ENCODE assay signal across 8 cellular contexts in genomic region chr18:49723648-49724180, GRCh38.
DNase-seq lines count a peak whose midpoint lies in the region; ATAC-seq, FAIRE-seq and TF ChIP-seq lines count a peak whose summit lies in the region.
"Had no signal": no experiment of that assay in that cellular context is flagged by ENCODE, and none has a peak within 500 bp of the region (broad histone marks: within the 10 kb centered on the region; RNA-seq: fewer than 3 reads in every experiment).

No MANE protein-coding gene starts in this region.

- H3K4me2 ChIP-seq in IMR-90 (ENCODE audit: low read depth, low read length), result peak overlapping the region; percentile 73

- H3K4me1 ChIP-seq in IMR-90 (ENCODE audit: control insufficient read depth, insufficient read depth, low read length), result peaks cover 10% of the 10 kb centered on the region
- H3K4me1 ChIP-seq in small intestine (ENCODE audit: control insufficient read depth in 2 of 2, insufficient read depth in 1 of 2, low read depth in 1 of 2, low read length in 1 of 2), result peaks cover 2 to 18% of the 10 kb centered on the region in 2 donors

- no peak for FAIRE-seq in small intestine (lab: Jason Lieb, UNC)

- TF ChIP-seq CTCF in IMR-90 (conservative IDR thresholded peaks at IDR 0.05; ENCODE audit: low read depth, low read length), result no peak

- H3K9me3 ChIP-seq in IMR-90 (ENCODE audit: control insufficient read depth, insufficient read depth, low read length) (no peaks in the 10 kb centered on the region), small intestine (ENCODE audit: control insufficient read depth, low read depth) (no peaks in the 10 kb centered on the region)

- H3K27ac ChIP-seq in IMR-90 (ENCODE audit: insufficient read depth, low read length), result no peak overlapping the region
- H3K27ac ChIP-seq in small intestine (ENCODE audit: low read depth in 1 of 2, low read length in 1 of 2), result peak overlapping the region in 1 of 2 donors; percentile 88

- intact Hi-C loops in IMR-90 (cut with micrococcal nuclease) (no loop called here), sciatic nerve (cut with DNase I) (no loop called here)

- H3K27me3 Mint-ChIP-seq in central memory CD8-positive, alpha-beta T cell, result peaks cover 24% of the 10 kb centered on the region

- no peak overlapping the region for H3K4ac ChIP-seq in IMR-90 (ENCODE audit: low read depth, low read length)

- no peak overlapping the region for H4K91ac ChIP-seq in IMR-90 (ENCODE audit: insufficient read depth, low read depth, low read length)

- dilution Hi-C loops in IMR-90 (cut with HindIII; ENCODE audit: low sequenced_read_pairs, unreplicated experiment), result no loop called here

- peak overlapping the region; percentile 51 for H3K4me3 Mint-ChIP-seq in central memory CD8-positive, alpha-beta T cell

- peak overlapping the region; percentile 84 for H3K27ac Mint-ChIP-seq in central memory CD8-positive, alpha-beta T cell (ENCODE audit: low read depth)

- no peak overlapping the region for H3K56ac ChIP-seq in IMR-90 (ENCODE audit: extremely low read depth, insufficient read depth, low read length)

- no peaks in the 10 kb centered on the region for H4K20me1 ChIP-seq in IMR-90 (ENCODE audit: insufficient read depth, low read length)

- no peak overlapping the region for H3K18ac ChIP-seq in IMR-90 (ENCODE audit: low read depth, low read length)

- TF ChIP-seq POLR2A in IMR-90 (IDR thresholded peaks at IDR 0.05; ENCODE audit: low read depth, low read length), result no peak

- H3K27me3 ChIP-seq in IMR-90 (ENCODE audit: control insufficient read depth, insufficient read depth, low read length), result peaks cover 2% of the 10 kb centered on the region; the same call in 1 of the 2 replicates
- no peaks in the 10 kb centered on the region for H3K27me3 ChIP-seq in small intestine (ENCODE audit: control insufficient read depth in 2 of 2, insufficient read depth in 2 of 2, low read length in 2 of 2)

- no peak overlapping the region for H3K9ac ChIP-seq in IMR-90 (ENCODE audit: low read depth, low read length)

- H2AFZ ChIP-seq in IMR-90 (replicated peaks; ENCODE audit: low read length, poor library complexity), result peak overlapping the region; percentile 76

- H2BK20ac ChIP-seq in IMR-90 (ENCODE audit: low read depth, low read length), result 0 out of 2 replicates have a peak overlapping the region, but pooled peaks have one; percentile 2

- DNase-seq in IMR-90 (peak; percentile 51), small intestine (peak; percentile 59), GDM1 (lab: John Stamatoyannopoulos, UW) (no peak), HCEC 1CT (no peak), sciatic nerve (ENCODE audit: low spot score) (no peak)
- DNase-seq in central memory CD8-positive, alpha-beta T cell (ENCODE audit: low spot score in 2 of 2), result no peak
- DNase-seq: activated CD8-positive, alpha-beta memory T cell treated with anti-CD3 and anti-CD28 coated beads for 24 hours had no signal

- H3K4me3 ChIP-seq in IMR-90 (ENCODE audit: insufficient read depth, low read depth, low read length) (no peak overlapping the region), small intestine (ENCODE audit: low read depth in 1 of 2, low read length in 2 of 2) (no peak overlapping the region)

- in situ Hi-C loops in IMR-90 (cut with MboI; ENCODE audit: low sequenced_read_pairs), result no loop called here

- H3K9me3 Mint-ChIP-seq in central memory CD8-positive, alpha-beta T cell, result no peaks in the 10 kb centered on the region

- H3K23ac ChIP-seq in IMR-90 (ENCODE audit: low read depth, low read length), result no peak overlapping the region

- peaks cover 10% of the 10 kb centered on the region for H3K4me1 Mint-ChIP-seq in central memory CD8-positive, alpha-beta T cell

- no peak overlapping the region for H4K5ac ChIP-seq in IMR-90 (ENCODE audit: low read depth, low read length)

- no peak overlapping the region for H2BK5ac ChIP-seq in IMR-90 (ENCODE audit: low read depth, low read length, poor library complexity, severe bottlenecking)

- H2AK9ac ChIP-seq in IMR-90 (replicated peaks; ENCODE audit: low read depth, low read length, poor library complexity), result no peak overlapping the region

- WGBS in IMR-90 (ENCODE audit: extremely low coverage in 2 of 2, insufficient read length in 1 of 2), 2 experiments, result no CpG with 5 or more reads among the region's 13 CpGs
- 8 to 16% (median 16%) methylated on average over 13 of the region's 13 CpGs for WGBS in small intestine, 3 donors

- CTCF ChIA-PET in IMR-90 (lab: Yijun Ruan, JAX), result interaction anchor here (0.6 kb wide), 1 partner anchor 168 kb away, joined by 3 read pairs; no protein-coding TSS in a partner anchor

- H2AK5ac ChIP-seq in IMR-90 (ENCODE audit: low read depth, low read length), result peak overlapping the region; percentile 56; the same call in 1 of the 2 replicates

- no TSS peak for BruUV-seq in IMR-90 (replicated peaks; lab: Mats Ljungman, UMichigan)

- 0 out of 2 replicates have a peak, but pooled peaks cover 3% of the 10 kb centered on the region for H3K9me1 ChIP-seq in IMR-90 (ENCODE audit: insufficient read depth, low read length)

- no peak overlapping the region; the same call in 2 of the 3 replicates for H2BK15ac ChIP-seq in IMR-90 (ENCODE audit: low read depth, low read length)

- H3K14ac ChIP-seq in IMR-90 (replicated peaks; ENCODE audit: low read depth, low read length), result no peak overlapping the region

- TF ChIP-seq RAD21 in IMR-90 (IDR thresholded peaks at IDR 0.05; ENCODE audit: low read length), result no peak

- no peaks in the 10 kb centered on the region for H3K36me3 Mint-ChIP-seq in central memory CD8-positive, alpha-beta T cell (ENCODE audit: insufficient read depth)

- peak overlapping the region; percentile 16; the same call in 1 of the 2 replicates for H2BK120ac ChIP-seq in IMR-90 (ENCODE audit: low read depth, low read length)

- H3K36me3 ChIP-seq in IMR-90 (ENCODE audit: control insufficient read depth, insufficient read depth, low read length), result no peaks in the 10 kb centered on the region
- peaks cover 0 to 2% of the 10 kb centered on the region in 2 donors for H3K36me3 ChIP-seq in small intestine (ENCODE audit: control insufficient read depth in 2 of 2, insufficient read depth in 2 of 2, low read length in 2 of 2)

- H4K8ac ChIP-seq in IMR-90 (ENCODE audit: low read depth in 2 of 2, low read length in 2 of 2), result no peak overlapping the region

- POLR2A ChIA-PET in IMR-90 (lab: Charles Lee; ENCODE audit: unreplicated experiment), result no interaction called here

- ATAC-seq in GM18907 (IDR thresholded peaks at IDR 0.05; ENCODE audit: unreplicated experiment) (peak; percentile 61), IMR-90 (ENCODE audit: low read depth) (no peak; the same call in 1 of the 2 replicates), sciatic nerve (no peak)
- ATAC-seq in central memory CD8-positive, alpha-beta T cell (replicated peaks; ENCODE audit: extremely low read depth, poor library complexity, severe bottlenecking), result peak; percentile 32

- H3K79me1 ChIP-seq in IMR-90 (ENCODE audit: low read depth in 1 of 2, low read length in 2 of 2), result no peaks in the 10 kb centered on the region

TF ChIP-seq in IMR-90, 13 proteins besides CTCF, POLR2A, EP300 and RAD21:
- TF ChIP-seq CHD1 (IDR thresholded peaks at IDR 0.05; ENCODE audit: low read depth, low read length) (no peak), RFX5 (IDR thresholded peaks at IDR 0.05; ENCODE audit: low read depth, low read length) (no peak), BHLHE40 (IDR thresholded peaks at IDR 0.05; ENCODE audit: low read depth, low read length) (no peak), USF2 (IDR thresholded peaks at IDR 0.05; ENCODE audit: low read depth, low read length) (no peak), CEBPB (IDR thresholded peaks at IDR 0.05; ENCODE audit: low read depth, low read length) (no peak), FOS (IDR thresholded peaks at IDR 0.05; ENCODE audit: low read depth, low read length) (no peak), MXI1 (IDR thresholded peaks at IDR 0.05; ENCODE audit: borderline replicate concordance, low read depth, low read length) (no peak)

Comparison
In these comparisons a context has a peak if more than half of its experiments do, and no peak if none do; other contexts are left out.
1. ATAC-seq: peak in GM18907 (single experiment) and central memory CD8-positive, alpha-beta T cell (single experiment); none in IMR-90 (single experiment) and sciatic nerve (single experiment).
2. DNase-seq: peak in IMR-90 (single experiment) and small intestine (single experiment); none in central memory CD8-positive, alpha-beta T cell (0 of 2), GDM1 (single experiment), HCEC 1CT (single experiment) and sciatic nerve (single experiment).